ENCODE assay signal across 26 cellular contexts in the genomic region with DNA sequence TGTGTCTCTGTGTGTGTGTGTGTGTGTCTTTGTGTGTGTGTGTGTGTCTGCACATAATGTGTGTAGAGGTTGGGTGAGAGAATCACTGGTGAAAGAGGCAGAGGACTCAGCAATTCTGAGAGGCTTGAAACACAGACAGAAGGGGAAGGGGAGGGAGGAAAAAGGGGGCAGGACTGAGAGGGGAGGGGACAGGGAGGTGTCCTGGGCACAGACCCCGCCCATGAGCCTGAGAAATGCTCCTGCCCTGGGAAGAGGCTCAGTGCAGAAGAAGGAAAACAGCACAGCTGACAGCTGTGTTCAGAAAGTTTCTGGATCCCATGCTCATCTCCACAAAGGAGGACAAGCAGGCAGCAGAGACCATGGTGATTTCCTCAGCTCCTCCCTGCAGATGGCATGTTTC. TPM values are rescaled to one million over a fixed set of nuclear protein-coding genes. Genes with fewer than 3 reads are reported as not detected.
"Had no signal": no experiment of that assay in that cellular context is flagged by ENCODE, and none has a peak within 500 bp of the region (broad histone marks: within the 10 kb centered on the region; RNA-seq: fewer than 3 reads in every experiment).

No MANE protein-coding gene starts in this region.

- ATAC-seq: esophagus mucosa; gastroesophageal sphincter; left ventricle myocardium superior; mucosa of descending colon; natural killer cell; right cardiac atrium; stimulated activated naive CD8-positive, alpha-beta T cell treated with anti-CD3 and anti-CD28 coated beads, Interleukin-15, Interleukin-2, amounts not matched to agents 100 U/mL and 50 U/mL, for 24 hours had no signal

- DNase-seq: cortex of kidney; dorsolateral prefrontal cortex; effector CD8-positive, alpha-beta T cell; glutamatergic neuron; immature natural killer cell; left ventricle myocardium superior; mucosa of descending colon; natural killer cell; nucleus accumbens; pancreas; right cardiac atrium; small intestine; stimulated activated CD4-positive, alpha-beta T cell treated with anti-CD3 and anti-CD28 coated beads, Interleukin-12 subunit alpha, Interleukin-12 subunit beta, amount 100 ng/mL, for 4 hours; stimulated activated naive CD8-positive, alpha-beta T cell treated with anti-CD3 and anti-CD28 coated beads, Interleukin-15, Interleukin-2, amounts not matched to agents 100 U/mL and 50 U/mL, for 24 hours; thyroid gland had no signal

- H3K9me3 Mint-ChIP-seq: natural killer cell, type B pancreatic cell had no signal

- H3K4me1 ChIP-seq: gastroesophageal sphincter, suprapubic skin, thyroid gland had no signal

- H3K36me3 ChIP-seq: gastroesophageal sphincter, pancreas, suprapubic skin, thyroid gland had no signal

- H3K27ac Mint-ChIP-seq: immature natural killer cell, natural killer cell, progenitor cell of endocrine pancreas, type B pancreatic cell had no signal

- H3K4me3 ChIP-seq: dorsolateral prefrontal cortex, gastroesophageal sphincter, lung, mucosa of descending colon, pancreas, suprapubic skin, thyroid gland had no signal

- H3K27me3 ChIP-seq: gastroesophageal sphincter, pancreas, suprapubic skin, thyroid gland had no signal

- H3K9me3 ChIP-seq: mucosa of descending colon, pancreas, suprapubic skin, thyroid gland had no signal

- H3K36me3 Mint-ChIP-seq: immature natural killer cell, natural killer cell, type B pancreatic cell had no signal

- H3K27ac ChIP-seq: dorsolateral prefrontal cortex, gastroesophageal sphincter, pancreas, suprapubic skin, thyroid gland had no signal

RNA-seq across cellular contexts. Expression of a gene that starts 59.1 kb away (rescaled TPM):
- total RNA-seq: esophagus mucosa, fibroblast of lung, fibroblast of villous mesenchyme, gastroesophageal sphincter, left ventricle myocardium superior, myocyte, natural killer cell, neural crest cell, pancreas, progenitor cell of endocrine pancreas, right cardiac atrium, thyroid gland had no signal
- polyA plus RNA-seq: fibroblast of lung, immature natural killer cell, keratinocyte, pancreas, right cardiac atrium, small intestine had no signal
